In genomic region chr2:33605059-33605458, GRCh38 we compare ENCODE assay signal across 25 cellular contexts. TPM values are rescaled to one million over a fixed set of nuclear protein-coding genes. Genes with fewer than 3 reads are reported as not detected.
DNase-seq lines count a peak whose midpoint lies in the region; ATAC-seq and TF ChIP-seq lines count a peak whose summit lies in the region.
"Had no signal": no experiment of that assay in that cellular context is flagged by ENCODE, and none has a peak within 500 bp of the region (broad histone marks: within the 10 kb centered on the region; RNA-seq: fewer than 3 reads in every experiment).

No MANE protein-coding gene starts in this region.

- no peak overlapping the region for H2AFZ ChIP-seq in GM23338

- DNase-seq in GM23338 (ENCODE audit: low spot score) = peak; percentile 7
- DNase-seq in left kidney (ENCODE audit: low read depth, low spot score) = peak; percentile 46
- DNase-seq in renal cortical epithelial cell (ENCODE audit: low read depth) = peak; percentile 55
- DNase-seq in hepatic stellate cell (ENCODE audit: low spot score) = no peak
- DNase-seq in cerebellar cortex (ENCODE audit: low spot score) = no peak
- no peak for DNase-seq in gastrocnemius medialis
- no peak for DNase-seq in SHP77 (lab: John Stamatoyannopoulos, UW)
- DNase-seq: activated CD8-positive, alpha-beta T cell treated with anti-CD3 and anti-CD28 coated beads, Interleukin-2, amount 10 ng/mL, durations not matched to agents 7 days and 5 days; amniotic stem cell; DMS79 treated with DMSO at 0.1 percent for 48 hours; GF-D8; MV-4-11; NCI-H446; NCI-H748 treated with DMSO at 0.1 percent for 48 hours; occipital lobe; Peyer's patch; SW 1271; upper lobe of right lung had no signal

- no peaks in the 10 kb centered on the region; the same call in 1 of the 2 replicates for H3F3A ChIP-seq in GM23338 (replicated peaks; ENCODE audit: low read depth)

- H3K27ac Mint-ChIP-seq in GM23338 = peak overlapping the region; percentile 86
- H3K27ac Mint-ChIP-seq: activated CD8-positive, alpha-beta T cell treated with anti-CD3 and anti-CD28 coated beads, Interleukin-2, amount 10 ng/mL, durations not matched to agents 7 days and 5 days; activated naive CD4-positive, alpha-beta T cell treated with anti-CD3 and anti-CD28 coated beads, Interleukin-2, amount 50 U/mL, for 24 hours; brain; memory B cell; stimulated activated effector memory CD8-positive, alpha-beta T cell treated with anti-CD3 and anti-CD28 coated beads, Interleukin-12 subunit alpha, Interleukin-12 subunit beta, amount 100 ng/mL, for 72 hours had no signal

- TF ChIP-seq CTCF in GM23338 (conservative IDR thresholded peaks at IDR 0.05; ENCODE audit: low read depth in 2 of 2) (no peak), gastrocnemius medialis (IDR thresholded peaks at IDR 0.05 in 4 of 5, conservative IDR thresholded peaks at IDR 0.05 in 1 of 5) (no peak)

- ATAC-seq in GM23338 (no peak), gastrocnemius medialis (no peak)
- ATAC-seq: A549; activated CD8-positive, alpha-beta T cell treated with anti-CD3 and anti-CD28 coated beads, Interleukin-2, amount 10 ng/mL, durations not matched to agents 7 days and 5 days; HCT116; stimulated activated effector memory CD8-positive, alpha-beta T cell treated with anti-CD3 and anti-CD28 coated beads, Interleukin-12 subunit alpha, Interleukin-12 subunit beta, amount 100 ng/mL, for 72 hours; upper lobe of right lung had no signal

- H3K4me3 ChIP-seq in GM23338 (no peak overlapping the region), esophagus (ENCODE audit: low read depth in 1 of 2, low read length in 2 of 2) (no peak overlapping the region), gastrocnemius medialis (no peak overlapping the region)
- H3K4me3 ChIP-seq: A549, Peyer's patch, upper lobe of right lung had no signal

- no peak overlapping the region; the same call in 2 of the 3 replicates for H3K4me3 Mint-ChIP-seq in GM23338
- H3K4me3 Mint-ChIP-seq: activated CD8-positive, alpha-beta T cell treated with anti-CD3 and anti-CD28 coated beads, Interleukin-2, amount 10 ng/mL, durations not matched to agents 7 days and 5 days; activated naive CD4-positive, alpha-beta T cell treated with anti-CD3 and anti-CD28 coated beads, Interleukin-2, amount 50 U/mL, for 24 hours; memory B cell; stimulated activated effector memory CD8-positive, alpha-beta T cell treated with anti-CD3 and anti-CD28 coated beads, Interleukin-12 subunit alpha, Interleukin-12 subunit beta, amount 100 ng/mL, for 72 hours had no signal

- no peaks in the 10 kb centered on the region for H4K20me1 ChIP-seq in GM23338 (replicated peaks; ENCODE audit: insufficient read depth)

- H3K27me3 Mint-ChIP-seq in GM23338 (ENCODE audit: insufficient read depth, low read depth, poor library complexity) = peaks cover 4% of the 10 kb centered on the region
- H3K27me3 Mint-ChIP-seq: activated naive CD4-positive, alpha-beta T cell treated with anti-CD3 and anti-CD28 coated beads, Interleukin-2, amount 50 U/mL, for 24 hours; memory B cell had no signal

- H3K4me1 ChIP-seq in GM23338 (ENCODE audit: insufficient read depth) = peaks cover 58% of the 10 kb centered on the region
- H3K4me1 ChIP-seq in esophagus (ENCODE audit: control insufficient read depth in 2 of 2, insufficient read depth in 2 of 2, low read length in 1 of 2) = peaks cover 0 to 3% of the 10 kb centered on the region in 2 donors
- peaks cover 4 to 14% of the 10 kb centered on the region in 2 donors for H3K4me1 ChIP-seq in gastrocnemius medialis
- H3K4me1 ChIP-seq: A549, Peyer's patch, upper lobe of right lung had no signal

- peaks cover 61% of the 10 kb centered on the region for H3K4me1 Mint-ChIP-seq in GM23338
- H3K4me1 Mint-ChIP-seq: memory B cell; stimulated activated effector memory CD8-positive, alpha-beta T cell treated with anti-CD3 and anti-CD28 coated beads, Interleukin-12 subunit alpha, Interleukin-12 subunit beta, amount 100 ng/mL, for 72 hours had no signal

- H3K9me3 ChIP-seq in esophagus (ENCODE audit: control insufficient read depth in 2 of 2, insufficient read depth in 1 of 2, low read depth in 1 of 2, low read length in 1 of 2) = no peaks in the 10 kb centered on the region
- H3K9me3 ChIP-seq in gastrocnemius medialis = no peaks in the 10 kb centered on the region
- H3K9me3 ChIP-seq: A549, Peyer's patch, upper lobe of right lung had no signal

- 0 out of 2 replicates have a peak overlapping the region, but pooled peaks have one; percentile 44 for H3K4me2 ChIP-seq in GM23338
- H3K4me2 ChIP-seq: A549 had no signal

- WGBS in esophagus, 2 donors = 48 to 50% methylated on average over 6 of the region's 6 CpGs

- peak overlapping the region; percentile 83 for H3K27ac ChIP-seq in GM23338 (ENCODE audit: low read depth)
- H3K27ac ChIP-seq in esophagus (ENCODE audit: low read depth in 2 of 2, low read length in 1 of 2) = peak overlapping the region; percentile 27 to 67
- H3K27ac ChIP-seq in gastrocnemius medialis = no peak overlapping the region
- H3K27ac ChIP-seq: A549, Peyer's patch, upper lobe of right lung had no signal

- TF ChIP-seq POLR2A in gastrocnemius medialis (IDR thresholded peaks at IDR 0.05) = no peak

- H3K79me2 ChIP-seq in GM23338 (replicated peaks; ENCODE audit: insufficient read depth) = peaks cover 51% of the 10 kb centered on the region

- in situ Hi-C loops in gastrocnemius medialis (cut with MboI; ENCODE audit: low sequenced_read_pairs in 4 of 4) = no loop called here

- peaks cover 19% of the 10 kb centered on the region for H3K9me3 Mint-ChIP-seq in GM23338
- H3K9me3 Mint-ChIP-seq: activated naive CD4-positive, alpha-beta T cell treated with anti-CD3 and anti-CD28 coated beads, Interleukin-2, amount 50 U/mL, for 24 hours; brain; memory B cell; stimulated activated effector memory CD8-positive, alpha-beta T cell treated with anti-CD3 and anti-CD28 coated beads, Interleukin-12 subunit alpha, Interleukin-12 subunit beta, amount 100 ng/mL, for 72 hours had no signal

- peaks cover 32% of the 10 kb centered on the region for H3K36me3 Mint-ChIP-seq in GM23338 (ENCODE audit: low read depth)
- H3K36me3 Mint-ChIP-seq: activated naive CD4-positive, alpha-beta T cell treated with anti-CD3 and anti-CD28 coated beads, Interleukin-2, amount 50 U/mL, for 24 hours; brain; memory B cell; stimulated activated effector memory CD8-positive, alpha-beta T cell treated with anti-CD3 and anti-CD28 coated beads, Interleukin-12 subunit alpha, Interleukin-12 subunit beta, amount 100 ng/mL, for 72 hours had no signal

- intact Hi-C loops in gastrocnemius medialis (cut with DNase I; ENCODE audit: low total_unique reads) = no loop called here

- peaks cover 6% of the 10 kb centered on the region; the same call in 1 of the 2 replicates for H3K9me2 ChIP-seq in GM23338 (ENCODE audit: insufficient read depth)

- H3K27me3 ChIP-seq in GM23338 (ENCODE audit: insufficient read depth) (no peaks in the 10 kb centered on the region), esophagus (ENCODE audit: control insufficient read depth in 1 of 2, insufficient read depth in 2 of 2, low read length in 2 of 2) (no peaks in the 10 kb centered on the region), gastrocnemius medialis (no peaks in the 10 kb centered on the region)
- H3K27me3 ChIP-seq: Peyer's patch, upper lobe of right lung had no signal

- H3K36me3 ChIP-seq in GM23338 (ENCODE audit: insufficient read depth) = no peaks in the 10 kb centered on the region
- no peaks in the 10 kb centered on the region for H3K36me3 ChIP-seq in esophagus (ENCODE audit: control insufficient read depth in 2 of 2, insufficient read depth in 2 of 2, low read length in 1 of 2)
- H3K36me3 ChIP-seq in gastrocnemius medialis = no peaks in the 10 kb centered on the region
- H3K36me3 ChIP-seq: Peyer's patch, upper lobe of right lung had no signal

TF ChIP-seq in GM23338, 12 proteins besides CTCF, POLR2A, EP300 and RAD21 (continues in another document):
- TF ChIP-seq POLR2AphosphoS5 (IDR thresholded peaks at IDR 0.05; ENCODE audit: low read depth) (no peak), CREB1 (CRISPR knock-in tag; IDR thresholded peaks at IDR 0.05; ENCODE audit: low read depth) (no peak), NANOG (IDR thresholded peaks at IDR 0.05; ENCODE audit: borderline replicate concordance) (no peak)

RNA-seq across cellular contexts. Expression of gene FAM98A, which starts 6.0 kb away (rescaled TPM):
- 68.6 and 78.8 TPM in 2 replicates for total RNA-seq in GM23338 (2014; rRNA removed; shearing (Covaris generic))
- 148 and 149 TPM in 2 replicates for polyA plus RNA-seq in GM23338 (2016; fragmentation: Nextera tagmentation; extraction: Ambion mirVana)
- polyA plus RNA-seq in esophagus = 10 to 100 TPM; 10.8 to 17.7 TPM
- 25.2 and 130 TPM in 2 replicates for total RNA-seq in renal cortical epithelial cell
- total RNA-seq in gastrocnemius medialis = 1,000 to 10,000 TPM in 1 of 4 donors, 10 to 100 TPM in 3; 33.7 to 1,115 (median 44.2) TPM

Comparison
In these comparisons a context has a peak if more than half of its experiments do, and no peak if none do; other contexts are left out.
1. DNase-seq: peak in GM23338 (single experiment), left kidney (single experiment) and renal cortical epithelial cell (single experiment); none in hepatic stellate cell (single experiment), cerebellar cortex (single experiment), gastrocnemius medialis (0 of 2) and SHP77 (0 of 2).
2. H3K27ac ChIP-seq: peak in GM23338 (single experiment) and esophagus (2 of 2); none in gastrocnemius medialis (0 of 4).